ENCODE assay signal across 22 cellular contexts in genomic region chr4:143488684-143489083, GRCh38. TPM values are rescaled to one million over a fixed set of nuclear protein-coding genes. Genes with fewer than 3 reads are reported as not detected.
DNase-seq lines count a peak whose midpoint lies in the region; ATAC-seq and TF ChIP-seq lines count a peak whose summit lies in the region.
"Had no signal": no experiment of that assay in that cellular context is flagged by ENCODE, and none has a peak within 500 bp of the region (broad histone marks: within the 10 kb centered on the region; RNA-seq: fewer than 3 reads in every experiment).

No MANE protein-coding gene starts in this region.

- DNase-seq in GM23248 (peak; percentile 10), PC-3 (peak; percentile 28), foreskin keratinocyte (peak in 1 of 2 donors; percentile 12), neuronal stem cell (ENCODE audit: low spot score) (no peak), gastrocnemius medialis (no peak)
- DNase-seq in activated naive CD4-positive, alpha-beta T cell treated with anti-CD3 and anti-CD28 coated beads, Interleukin-2, amount 10 ng/mL, durations not matched to agents 7 days and 5 days: no peak
- no peak for DNase-seq in activated T-cell treated with anti-CD3 and anti-CD28 coated beads, Interleukin-2, amount 50 U/mL, for 24 hours
- DNase-seq: GDM1, GOT3, NCI-H1092 treated with DMSO at 0.1 percent for 48 hours, NCI-H1436 treated with DMSO at 0.1 percent for 48 hours, NCI-H1930, NCI-H226, NCI-H510A treated with DMSO at 0.1 percent for 48 hours, NCI-H774, Right ventricle myocardium superior had no signal

- no peak overlapping the region for H2BK12ac ChIP-seq in neuronal stem cell (ENCODE audit: low read length)

- H2BK5ac ChIP-seq in neuronal stem cell (ENCODE audit: low read length): no peak overlapping the region

- no peak overlapping the region for H4K91ac ChIP-seq in neuronal stem cell (ENCODE audit: low read depth, low read length, poor library complexity)

- POLR2A ChIA-PET in PC-3 (lab: Charles Lee; ENCODE audit: unreplicated experiment): no interaction called here

- H4K8ac ChIP-seq in neuronal stem cell (ENCODE audit: low read depth, low read length): no peak overlapping the region

- no peaks in the 10 kb centered on the region for H3K79me1 ChIP-seq in neuronal stem cell (ENCODE audit: low read depth, low read length)

- no TSS peak for BruUV-seq in PC-3 (replicated peaks; lab: Mats Ljungman, UMichigan)

- H3K4me1 ChIP-seq in GM23248 (ENCODE audit: insufficient read depth) (peaks cover 7% of the 10 kb centered on the region; the same call in 1 of the 2 replicates), PC-3 (ENCODE audit: insufficient read depth, low read length) (no peaks in the 10 kb centered on the region), foreskin keratinocyte (no peaks in the 10 kb centered on the region), neuronal stem cell (ENCODE audit: control insufficient read depth in 2 of 2, insufficient read depth in 1 of 2, low read depth in 1 of 2, low read length in 2 of 2) (no peaks in the 10 kb centered on the region), gastrocnemius medialis (no peaks in the 10 kb centered on the region)
- H3K4me1 ChIP-seq: A549 had no signal

- 90 to 92% methylated on average over 3 of the region's 3 CpGs for WGBS in GM23248 (ENCODE audit: low coverage in 1 of 2, low lambda C conversion rate in 2 of 2, missing lambda C conversion rate in 2 of 2), 2 experiments
- WGBS in neuronal stem cell (ENCODE audit: extremely low coverage in 2 of 2, insufficient read length in 2 of 2, insufficient replicate concordance in 1 of 2), 2 donors: no CpG with 5 or more reads among the region's 3 CpGs

- no peaks in the 10 kb centered on the region for H3K9me3 Mint-ChIP-seq in activated naive CD4-positive, alpha-beta T cell treated with anti-CD3 and anti-CD28 coated beads, Interleukin-2, amount 10 ng/mL, durations not matched to agents 7 days and 5 days
- H3K9me3 Mint-ChIP-seq in activated T-cell treated with anti-CD3 and anti-CD28 coated beads, Interleukin-2, amount 50 U/mL, for 24 hours: no peaks in the 10 kb centered on the region

- no peak overlapping the region for H3K14ac ChIP-seq in neuronal stem cell (ENCODE audit: low read length)

- H3K27ac ChIP-seq in GM23248 (peak overlapping the region; percentile 14; the same call in 1 of the 2 replicates), PC-3 (ENCODE audit: low read length) (no peak overlapping the region), foreskin keratinocyte (no peak overlapping the region), neuronal stem cell (replicated peaks; ENCODE audit: low read length) (no peak overlapping the region), gastrocnemius medialis (no peak overlapping the region)
- H3K27ac ChIP-seq: A549, SK-N-MC had no signal

- TF ChIP-seq CTCF in PC-3 (conservative IDR thresholded peaks at IDR 0.05; ENCODE audit: low read depth, low read length) (no peak), foreskin keratinocyte (conservative IDR thresholded peaks at IDR 0.05) (no peak), gastrocnemius medialis (IDR thresholded peaks at IDR 0.05 in 4 of 5, conservative IDR thresholded peaks at IDR 0.05 in 1 of 5) (no peak)

- H3K4me3 ChIP-seq in GM23248 (no peak overlapping the region), PC-3 (ENCODE audit: low read length) (no peak overlapping the region), neuronal stem cell (ENCODE audit: low read length in 2 of 2) (no peak overlapping the region), gastrocnemius medialis (no peak overlapping the region)
- H3K4me3 ChIP-seq: A549, SK-N-MC had no signal

- no peaks in the 10 kb centered on the region for H3K79me2 ChIP-seq in GM23248 (ENCODE audit: insufficient read depth)
- no peaks in the 10 kb centered on the region for H3K79me2 ChIP-seq in PC-3 (ENCODE audit: low read length)

- no peak overlapping the region for H2AK5ac ChIP-seq in neuronal stem cell (ENCODE audit: low read depth, low read length)

- CTCF ChIA-PET in PC-3 (lab: Charles Lee): no interaction called here
- CTCF ChIA-PET in activated naive CD4-positive, alpha-beta T cell treated with anti-CD3 and anti-CD28 coated beads, Interleukin-2, amount 10 ng/mL, durations not matched to agents 7 days and 5 days (lab: Charles Lee): interaction anchor here (1.0 kb wide), 1 partner anchor 107 kb away, joined by 4 read pairs; no protein-coding TSS in a partner anchor

- no peaks in the 10 kb centered on the region for H4K20me1 ChIP-seq in GM23248 (ENCODE audit: insufficient read depth)
- no peaks in the 10 kb centered on the region for H4K20me1 ChIP-seq in PC-3 (ENCODE audit: low read length)

- in situ Hi-C loops in GM23248 (cut with MboI) (loop anchor here (25.0 kb wide), 1 partner anchor 501 kb away; no protein-coding TSS in a partner anchor), gastrocnemius medialis (cut with MboI; ENCODE audit: low sequenced_read_pairs in 4 of 4) (loop anchor here in 3 of 4 donors (10.0 to 25.0 kb wide), 4 partner anchors 151 to 501 kb away; partner anchors contain the start of gene GAB1 (in 1 of the 3))

- H3K23ac ChIP-seq in neuronal stem cell (ENCODE audit: low read depth, low read length, poor library complexity): no peak overlapping the region

- H3K9me3 ChIP-seq in GM23248 (ENCODE audit: low read depth): no peaks in the 10 kb centered on the region
- no peaks in the 10 kb centered on the region for H3K9me3 ChIP-seq in PC-3 (ENCODE audit: low read length)
- H3K9me3 ChIP-seq in neuronal stem cell (replicated peaks in 1 of 2; ENCODE audit: control insufficient read depth in 2 of 2, insufficient read depth in 1 of 2, low read depth in 1 of 2, low read length in 2 of 2): no peaks in the 10 kb centered on the region
- no peaks in the 10 kb centered on the region for H3K9me3 ChIP-seq in gastrocnemius medialis
- H3K9me3 ChIP-seq: A549 had no signal

- no peaks in the 10 kb centered on the region for H3K9me2 ChIP-seq in GM23248 (ENCODE audit: insufficient read depth)
- no peaks in the 10 kb centered on the region for H3K9me2 ChIP-seq in PC-3 (replicated peaks; ENCODE audit: low read length)

- H3K4me2 ChIP-seq in GM23248 (ENCODE audit: unreplicated experiment) (no peak overlapping the region), PC-3 (ENCODE audit: low read length) (no peak overlapping the region), neuronal stem cell (ENCODE audit: insufficient read depth, low read length, poor library complexity, severe bottlenecking) (no peak overlapping the region)
- H3K4me2 ChIP-seq: A549 had no signal

- no peak overlapping the region for H3K27ac Mint-ChIP-seq in activated naive CD4-positive, alpha-beta T cell treated with anti-CD3 and anti-CD28 coated beads, Interleukin-2, amount 10 ng/mL, durations not matched to agents 7 days and 5 days
- no peak overlapping the region for H3K27ac Mint-ChIP-seq in activated T-cell treated with anti-CD3 and anti-CD28 coated beads, Interleukin-2, amount 50 U/mL, for 24 hours
- H3K27ac Mint-ChIP-seq: B cell had no signal

- H2BK120ac ChIP-seq in neuronal stem cell (ENCODE audit: low read depth, low read length): peak overlapping the region; percentile 41

- H3K9ac ChIP-seq in GM23248 (no peak overlapping the region), PC-3 (ENCODE audit: low read length) (no peak overlapping the region), neuronal stem cell (ENCODE audit: low read depth, low read length, poor library complexity) (no peak overlapping the region)

- no peak overlapping the region for H3K4ac ChIP-seq in neuronal stem cell (ENCODE audit: low read length)

- no peak for TF ChIP-seq POLR2A in gastrocnemius medialis (IDR thresholded peaks at IDR 0.05)

- no peaks in the 10 kb centered on the region for H3K36me3 ChIP-seq in GM23248 (ENCODE audit: low read depth)
- H3K36me3 ChIP-seq in PC-3 (ENCODE audit: low read depth, low read length): no peaks in the 10 kb centered on the region
- H3K36me3 ChIP-seq in neuronal stem cell (replicated peaks in 1 of 2; ENCODE audit: control insufficient read depth in 2 of 2, insufficient read depth in 2 of 2, low read length in 2 of 2): no peaks in the 10 kb centered on the region
- no peaks in the 10 kb centered on the region for H3K36me3 ChIP-seq in gastrocnemius medialis

- H3F3A ChIP-seq in GM23248 (ENCODE audit: insufficient read depth) (no peaks in the 10 kb centered on the region), PC-3 (ENCODE audit: low read length, unreplicated experiment) (no peaks in the 10 kb centered on the region)

- H3K27me3 Mint-ChIP-seq in activated naive CD4-positive, alpha-beta T cell treated with anti-CD3 and anti-CD28 coated beads, Interleukin-2, amount 10 ng/mL, durations not matched to agents 7 days and 5 days: peaks cover 5% of the 10 kb centered on the region
- H3K27me3 Mint-ChIP-seq in activated T-cell treated with anti-CD3 and anti-CD28 coated beads, Interleukin-2, amount 50 U/mL, for 24 hours: peaks cover 6% of the 10 kb centered on the region

- no peaks in the 10 kb centered on the region for H3K36me3 Mint-ChIP-seq in activated naive CD4-positive, alpha-beta T cell treated with anti-CD3 and anti-CD28 coated beads, Interleukin-2, amount 10 ng/mL, durations not matched to agents 7 days and 5 days
- no peaks in the 10 kb centered on the region for H3K36me3 Mint-ChIP-seq in activated T-cell treated with anti-CD3 and anti-CD28 coated beads, Interleukin-2, amount 50 U/mL, for 24 hours (ENCODE audit: low read depth)
- H3K36me3 Mint-ChIP-seq: CD14-positive monocyte had no signal

- H3K4me1 Mint-ChIP-seq in activated naive CD4-positive, alpha-beta T cell treated with anti-CD3 and anti-CD28 coated beads, Interleukin-2, amount 10 ng/mL, durations not matched to agents 7 days and 5 days: no peaks in the 10 kb centered on the region
- H3K4me1 Mint-ChIP-seq in activated T-cell treated with anti-CD3 and anti-CD28 coated beads, Interleukin-2, amount 50 U/mL, for 24 hours (ENCODE audit: low read depth): no peaks in the 10 kb centered on the region
- H3K4me1 Mint-ChIP-seq: B cell, CD14-positive monocyte had no signal

- no peak overlapping the region for H3K18ac ChIP-seq in neuronal stem cell (ENCODE audit: low read length)

- ATAC-seq in PC-3 (no peak), foreskin keratinocyte (peak; percentile 85), HG03039 (IDR thresholded peaks at IDR 0.05; ENCODE audit: unreplicated experiment) (no peak), gastrocnemius medialis (no peak)
- ATAC-seq: A549, HCT116 had no signal

- intact Hi-C loops in PC-3 (cut with micrococcal nuclease) (loop anchor here (10.0 kb wide), 1 partner anchor 404 kb away; no protein-coding TSS in a partner anchor), gastrocnemius medialis (cut with DNase I; ENCODE audit: low total_unique reads) (loop anchor here (10.0 kb wide), 1 partner anchor 154 kb away; the partner anchor contains the start of gene GAB1)

- H2AFZ ChIP-seq in GM23248 (no peak overlapping the region), PC-3 (ENCODE audit: low read length) (no peak overlapping the region), neuronal stem cell (ENCODE audit: low read length) (no peak overlapping the region)

- H2BK15ac ChIP-seq in neuronal stem cell (ENCODE audit: low read length): no peak overlapping the region

- no peak overlapping the region for H3K4me3 Mint-ChIP-seq in activated naive CD4-positive, alpha-beta T cell treated with anti-CD3 and anti-CD28 coated beads, Interleukin-2, amount 10 ng/mL, durations not matched to agents 7 days and 5 days
- no peak overlapping the region for H3K4me3 Mint-ChIP-seq in activated T-cell treated with anti-CD3 and anti-CD28 coated beads, Interleukin-2, amount 50 U/mL, for 24 hours
- H3K4me3 Mint-ChIP-seq: B cell, CD14-positive monocyte had no signal

- H3K27me3 ChIP-seq in GM23248 (replicated peaks; ENCODE audit: insufficient read depth) (no peaks in the 10 kb centered on the region), PC-3 (ENCODE audit: low read length) (no peaks in the 10 kb centered on the region), foreskin keratinocyte (no peaks in the 10 kb centered on the region), neuronal stem cell (ENCODE audit: control insufficient read depth in 3 of 3, insufficient read depth in 3 of 3, low read depth in 1 of 3, low read length in 3 of 3) (no peaks in the 10 kb centered on the region), gastrocnemius medialis (no peaks in the 10 kb centered on the region)

RNA-seq across cellular contexts. Expression of gene SMARCA5, which starts 24.8 kb away (rescaled TPM):
- total RNA-seq in GM23248 (2014; rRNA removed; shearing (Covaris generic)): 27.6 and 29.8 TPM in 2 replicates
- 34.5 and 35.1 TPM in 2 replicates for polyA plus RNA-seq in GM23248 (2016; fragmentation: Nextera tagmentation; extraction: Ambion mirVana)
- total RNA-seq in PC-3 (2014; rRNA removed): 29.3 and 31.6 TPM in 2 replicates
- total RNA-seq in foreskin keratinocyte: 53.6 and 55.0 TPM in 2 replicates
- polyA plus RNA-seq in foreskin keratinocyte: 16.9 and 19.9 TPM in 2 replicates
- polyA plus RNA-seq in neuronal stem cell (2013, experiment 1 of 2): 71.7 TPM
- polyA plus RNA-seq in neuronal stem cell (2013, experiment 2 of 2): 72.7 TPM
- total RNA-seq in gastrocnemius medialis: 10 to 100 TPM; 19.7 to 27.8 (median 26.7) TPM

Comparison
In these comparisons a context has a peak if more than half of its experiments do, and no peak if none do; other contexts are left out.
1. DNase-seq: peak in GM23248 (single experiment) and PC-3 (single experiment); none in neuronal stem cell (single experiment), gastrocnemius medialis (0 of 2), activated naive CD4-positive, alpha-beta T cell treated with anti-CD3 and anti-CD28 coated beads, Interleukin-2, amount 10 ng/mL, durations not matched to agents 7 days and 5 days (single experiment) and activated T-cell treated with anti-CD3 and anti-CD28 coated beads, Interleukin-2, amount 50 U/mL, for 24 hours (single experiment).